16 cellular contexts compared by ENCODE assay signal in genomic region chr17:70172921-70173320, GRCh38. TPM values are rescaled to one million over a fixed set of nuclear protein-coding genes. Genes with fewer than 3 reads are reported as not detected.
DNase-seq lines count a peak whose midpoint lies in the region; ATAC-seq and TF ChIP-seq lines count a peak whose summit lies in the region.
"Had no signal": no experiment of that assay in that cellular context is flagged by ENCODE, and none has a peak within 500 bp of the region (broad histone marks: within the 10 kb centered on the region; RNA-seq: fewer than 3 reads in every experiment).

No MANE protein-coding gene starts in this region.

- H3K4me1 Mint-ChIP-seq in MCF 10A (ENCODE audit: insufficient read depth, unreplicated experiment) = peaks cover 34% of the 10 kb centered on the region
- peaks cover 27% of the 10 kb centered on the region for H3K4me1 Mint-ChIP-seq in type B pancreatic cell (ENCODE audit: unreplicated experiment)
- peaks cover 14% of the 10 kb centered on the region for H3K4me1 Mint-ChIP-seq in activated CD4-positive, alpha-beta memory T cell treated with anti-CD3 and anti-CD28 coated beads, Interleukin-2, amount 10 ng/mL, durations not matched to agents 7 days and 5 days

- H3K36me3 Mint-ChIP-seq in MCF 10A (ENCODE audit: insufficient read depth, unreplicated experiment) (peaks cover 9% of the 10 kb centered on the region), type B pancreatic cell (peaks cover 11% of the 10 kb centered on the region)
- H3K36me3 Mint-ChIP-seq in activated CD4-positive, alpha-beta memory T cell treated with anti-CD3 and anti-CD28 coated beads, Interleukin-2, amount 10 ng/mL, durations not matched to agents 7 days and 5 days (ENCODE audit: low read depth) = no peaks in the 10 kb centered on the region

- no peak overlapping the region for H3K4me3 Mint-ChIP-seq in MCF 10A (ENCODE audit: unreplicated experiment)
- peak overlapping the region; percentile 52 for H3K4me3 Mint-ChIP-seq in type B pancreatic cell
- no peak overlapping the region for H3K4me3 Mint-ChIP-seq in activated CD4-positive, alpha-beta memory T cell treated with anti-CD3 and anti-CD28 coated beads, Interleukin-2, amount 10 ng/mL, durations not matched to agents 7 days and 5 days
- H3K4me3 Mint-ChIP-seq: H9, neural progenitor cell had no signal

- H3K9me3 Mint-ChIP-seq in MCF 10A (ENCODE audit: unreplicated experiment) = no peaks in the 10 kb centered on the region
- H3K9me3 Mint-ChIP-seq in type B pancreatic cell = no peaks in the 10 kb centered on the region
- no peaks in the 10 kb centered on the region for H3K9me3 Mint-ChIP-seq in activated CD4-positive, alpha-beta memory T cell treated with anti-CD3 and anti-CD28 coated beads, Interleukin-2, amount 10 ng/mL, durations not matched to agents 7 days and 5 days
- H3K9me3 Mint-ChIP-seq: H9, neural progenitor cell had no signal

- DNase-seq in MCF 10A (ENCODE audit: unreplicated experiment) (peak; percentile 54), breast epithelium (ENCODE audit: low spot score in 2 of 2) (no peak), amniotic epithelial cell (ENCODE audit: low read depth) (peak; percentile 23), glomerular visceral epithelial cell (ENCODE audit: extremely low spot score) (peak; percentile 11), type B pancreatic cell (ENCODE audit: extremely low spot score, unreplicated experiment) (no peak), RWPE1 (ENCODE audit: low spot score) (no peak)
- DNase-seq in activated CD4-positive, alpha-beta memory T cell treated with anti-CD3 and anti-CD28 coated beads, Interleukin-2, amount 10 ng/mL, durations not matched to agents 7 days and 5 days = no peak
- DNase-seq: activated naive CD4-positive, alpha-beta T cell treated with Interleukin-2 at 50 U/mL for 16 hours; central memory CD4-positive, alpha-beta T cell; DMS 273 treated with DMSO at 0.1 percent for 48 hours; H9; NCI-H2081 had no signal

- CTCF ChIA-PET in MCF 10A (lab: Yijun Ruan, JAX) (no interaction called here), RWPE1 (lab: Yijun Ruan, JAX) (no interaction called here)
- CTCF ChIA-PET in activated CD4-positive, alpha-beta memory T cell treated with anti-CD3 and anti-CD28 coated beads, Interleukin-2, amount 10 ng/mL, durations not matched to agents 7 days and 5 days (lab: Charles Lee) = no interaction called here

- POLR2A ChIA-PET in MCF 10A (lab: Yijun Ruan, JAX) = interaction anchor here (0.6 to 2.1 kb wide), 5 partner anchors 9 to 566 kb away, joined by 3 to 9 read pairs (median 3); no protein-coding TSS in a partner anchor
- POLR2A ChIA-PET in RWPE1 (lab: Yijun Ruan, JAX; ENCODE audit: low non-redundant PET) = no interaction called here
- POLR2A ChIA-PET in activated CD4-positive, alpha-beta memory T cell treated with anti-CD3 and anti-CD28 coated beads, Interleukin-2, amount 10 ng/mL, durations not matched to agents 7 days and 5 days (lab: Charles Lee) = no interaction called here

- no peak overlapping the region for H3K27ac Mint-ChIP-seq in MCF 10A (ENCODE audit: low read depth, unreplicated experiment)
- H3K27ac Mint-ChIP-seq in type B pancreatic cell = peak overlapping the region; percentile 8
- H3K27ac Mint-ChIP-seq in activated CD4-positive, alpha-beta memory T cell treated with anti-CD3 and anti-CD28 coated beads, Interleukin-2, amount 10 ng/mL, durations not matched to agents 7 days and 5 days = no peak overlapping the region
- H3K27ac Mint-ChIP-seq: H9, neural progenitor cell had no signal

- no peaks in the 10 kb centered on the region for H3K9me3 ChIP-seq in breast epithelium

- H3K27me3 ChIP-seq in breast epithelium = peaks cover 0 to 37% of the 10 kb centered on the region in 2 donors

- H3K27ac ChIP-seq in breast epithelium (no peak overlapping the region), RWPE1 (no peak overlapping the region)
- H3K27ac ChIP-seq: neural progenitor cell, skin epidermis, VCaP had no signal

- H3K27me3 Mint-ChIP-seq in MCF 10A (ENCODE audit: insufficient read depth, unreplicated experiment) (no peaks in the 10 kb centered on the region), type B pancreatic cell (peaks cover 16% of the 10 kb centered on the region)
- H3K27me3 Mint-ChIP-seq in activated CD4-positive, alpha-beta memory T cell treated with anti-CD3 and anti-CD28 coated beads, Interleukin-2, amount 10 ng/mL, durations not matched to agents 7 days and 5 days = peaks cover 45% of the 10 kb centered on the region

- H3K4me1 ChIP-seq in breast epithelium = no peaks in the 10 kb centered on the region
- H3K4me1 ChIP-seq: neural progenitor cell had no signal

- H3K36me3 ChIP-seq in breast epithelium = no peaks in the 10 kb centered on the region
- H3K36me3 ChIP-seq: neural progenitor cell had no signal

- no peak for TF ChIP-seq CTCF in MCF 10A (IDR thresholded peaks at IDR 0.05; ENCODE audit: unreplicated experiment)
- TF ChIP-seq CTCF in breast epithelium (IDR thresholded peaks at IDR 0.05) = no peak
- TF ChIP-seq CTCF in type B pancreatic cell (conservative IDR thresholded peaks at IDR 0.05) = no peak
- TF ChIP-seq CTCF in RWPE1 (conservative IDR thresholded peaks at IDR 0.05; ENCODE audit: low read depth) = no peak

- BruUV-seq in MCF 10A (replicated peaks; lab: Mats Ljungman, UMichigan) = no TSS peak

- peak overlapping the region in 1 of 3 donors; percentile 26 for H3K4me3 ChIP-seq in breast epithelium
- H3K4me3 ChIP-seq: neural progenitor cell, skin epidermis had no signal

- no peak for ATAC-seq in HG02623 (IDR thresholded peaks at IDR 0.05; ENCODE audit: unreplicated experiment)

- intact Hi-C loops in MCF 10A (cut with micrococcal nuclease) = no loop called here
- intact Hi-C loops in breast epithelium (cut with DNase I; ENCODE audit: low total_unique reads) = no loop called here

- no peak for TF ChIP-seq POLR2A in breast epithelium (IDR thresholded peaks at IDR 0.05)

RNA-seq across cellular contexts. Expression of gene KCNJ2, which starts 3.6 kb away (rescaled TPM):
- 0.19 and 0.54 TPM in 2 replicates for total RNA-seq in MCF 10A (2022)
- 1 to 10 TPM; 2.4 to 8.8 (median 6.6) TPM for total RNA-seq in breast epithelium
- total RNA-seq in type B pancreatic cell (ENCODE audit: low replicate concordance) = 7.5 and 8.6 TPM in 2 replicates
- not detected for total RNA-seq in activated CD4-positive, alpha-beta memory T cell treated with anti-CD3 and anti-CD28 coated beads, Interleukin-2, amount 10 ng/mL, durations not matched to agents 7 days and 5 days

Comparison
In these comparisons a context has a peak if more than half of its experiments do, and no peak if none do; other contexts are left out.
1. DNase-seq: peak in MCF 10A (single experiment), amniotic epithelial cell (single experiment) and glomerular visceral epithelial cell (single experiment); none in breast epithelium (0 of 2), type B pancreatic cell (single experiment), RWPE1 (single experiment) and activated CD4-positive, alpha-beta memory T cell treated with anti-CD3 and anti-CD28 coated beads, Interleukin-2, amount 10 ng/mL, durations not matched to agents 7 days and 5 days (single experiment).